8 cellular contexts compared by ENCODE assay signal in the genomic region with DNA sequence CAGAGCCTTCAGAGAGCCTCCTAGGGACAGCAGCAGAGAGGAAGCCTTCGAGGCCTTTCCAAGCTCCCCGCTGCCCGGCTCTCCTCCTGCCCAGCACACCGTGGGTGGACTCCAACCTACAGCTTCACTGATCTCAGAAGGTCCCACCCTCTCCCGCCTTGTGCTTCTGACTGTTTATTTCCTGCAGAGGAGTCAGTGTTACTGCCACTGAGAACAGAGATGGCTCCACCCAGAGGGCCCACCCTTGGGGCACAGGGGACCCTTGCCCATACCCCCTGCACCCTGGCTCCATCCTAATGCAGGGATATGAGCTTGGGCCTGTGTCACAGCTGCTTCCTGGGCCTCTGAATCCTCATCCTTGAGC. TPM values are rescaled to one million over a fixed set of nuclear protein-coding genes. Genes with fewer than 3 reads are reported as not detected.
DNase-seq lines count a peak whose midpoint lies in the region; ATAC-seq and TF ChIP-seq lines count a peak whose summit lies in the region.

No MANE protein-coding gene starts in this region.

- H3K4me3 Mint-ChIP-seq in T-helper 1 cell treated with Interleukin-12 subunit alpha and Interleukin-12 subunit beta and Interleukin-4 antibody, amounts not matched to agents 30 μg/mL and 1 μg/mL, for 36 hours: peak overlapping the region; percentile 78

- H3K4me2 ChIP-seq in BLaER1 treated with 17β-estradiol and CSF1 and Interleukin-3, amounts not matched to agents 10 nM and 100 nM: peak overlapping the region; percentile 71 to 89 (median 85)
- no peak overlapping the region for H3K4me2 ChIP-seq in osteoblast (ENCODE audit: insufficient read depth, low read length)

- CTCF ChIA-PET in A673 (lab: Charles Lee): no interaction called here

- H3K27ac ChIP-seq in BLaER1 treated with 17β-estradiol and CSF1 and Interleukin-3, amounts not matched to agents 10 nM and 100 nM: peak overlapping the region in 10 of 11 experiments; percentile 4 to 81 (median 64); a peak in 15 of 22 replicates
- H3K27ac ChIP-seq in duodenal mucosa (ENCODE audit: low read depth, low read length) (peak overlapping the region; percentile 90), osteoblast (ENCODE audit: low read depth, low read length) (peak overlapping the region; percentile 37), A673 (ENCODE audit: low read depth, low read length, poor library complexity, severe bottlenecking) (no peak overlapping the region)

- POLR2A ChIA-PET in A673 (lab: Charles Lee; ENCODE audit: low non-redundant PET): no interaction called here

- H3K36me3 Mint-ChIP-seq in T-helper 1 cell treated with Interleukin-12 subunit alpha and Interleukin-12 subunit beta and Interleukin-4 antibody, amounts not matched to agents 30 μg/mL and 1 μg/mL, for 36 hours (ENCODE audit: low read depth): no peaks in the 10 kb centered on the region

- H3K4me1 ChIP-seq in BLaER1 treated with 17β-estradiol and CSF1 and Interleukin-3, amounts not matched to agents 10 nM and 100 nM: peaks cover 51 to 88% (median 59%) of the 10 kb centered on the region in 10 experiments
- H3K4me1 ChIP-seq in duodenal mucosa (ENCODE audit: control insufficient read depth in 1 of 2, insufficient read depth in 2 of 2, low read length in 2 of 2): peaks cover 69 to 88% of the 10 kb centered on the region in 2 donors
- peaks cover 17% of the 10 kb centered on the region for H3K4me1 ChIP-seq in osteoblast (ENCODE audit: insufficient read depth, low read length)
- peaks cover 6% of the 10 kb centered on the region for H3K4me1 ChIP-seq in A673 (ENCODE audit: insufficient read depth, low read length, poor library complexity, severe bottlenecking)

- H4K20me1 ChIP-seq in BLaER1 treated with 17β-estradiol and CSF1 and Interleukin-3, amounts not matched to agents 10 nM and 100 nM: no peaks in the 10 kb centered on the region
- H4K20me1 ChIP-seq in osteoblast (ENCODE audit: insufficient read depth, low read length): no peaks in the 10 kb centered on the region

- peak overlapping the region; percentile 96 for H3K27ac Mint-ChIP-seq in T-helper 1 cell treated with Interleukin-12 subunit alpha and Interleukin-12 subunit beta and Interleukin-4 antibody, amounts not matched to agents 30 μg/mL and 1 μg/mL, for 36 hours

- H2AFZ ChIP-seq in osteoblast (ENCODE audit: low read length): peak overlapping the region; percentile 75

- no peak for ATAC-seq in GM18517 (IDR thresholded peaks at IDR 0.05; ENCODE audit: unreplicated experiment)

- H3K9me3 Mint-ChIP-seq in T-helper 1 cell treated with Interleukin-12 subunit alpha and Interleukin-12 subunit beta and Interleukin-4 antibody, amounts not matched to agents 30 μg/mL and 1 μg/mL, for 36 hours: no peaks in the 10 kb centered on the region

- DNase-seq in osteoblast (ENCODE audit: insufficient read length, low spot score, missing footprints) (peak; percentile 80), NCI-H2171 treated with DMSO at 0.1 percent for 48 hours (lab: John Stamatoyannopoulos, UW) (no peak), A673 (ENCODE audit: low spot score) (no peak), NCI-H146 treated with DMSO at 0.1 percent for 48 hours (lab: John Stamatoyannopoulos, UW; ENCODE audit: unreplicated experiment) (no peak)

- no peaks in the 10 kb centered on the region for H3K27me3 Mint-ChIP-seq in T-helper 1 cell treated with Interleukin-12 subunit alpha and Interleukin-12 subunit beta and Interleukin-4 antibody, amounts not matched to agents 30 μg/mL and 1 μg/mL, for 36 hours (ENCODE audit: low read depth)

- no peaks in the 10 kb centered on the region for H3K9me3 ChIP-seq in BLaER1 treated with 17β-estradiol and CSF1 and Interleukin-3, amounts not matched to agents 10 nM and 100 nM (replicated peaks in 1 of 11)
- no peaks in the 10 kb centered on the region for H3K9me3 ChIP-seq in duodenal mucosa (ENCODE audit: control insufficient read depth in 1 of 2, low read length in 2 of 2)
- no peaks in the 10 kb centered on the region for H3K9me3 ChIP-seq in osteoblast (ENCODE audit: low read depth, low read length)
- H3K9me3 ChIP-seq in A673 (ENCODE audit: low read depth, low read length, poor library complexity, severe bottlenecking): no peaks in the 10 kb centered on the region

- no peaks in the 10 kb centered on the region for H3K27me3 ChIP-seq in BLaER1 treated with 17β-estradiol and CSF1 and Interleukin-3, amounts not matched to agents 10 nM and 100 nM
- H3K27me3 ChIP-seq in duodenal mucosa (ENCODE audit: control insufficient read depth in 1 of 2, insufficient read depth in 2 of 2, low read length in 2 of 2): no peaks in the 10 kb centered on the region
- H3K27me3 ChIP-seq in osteoblast (ENCODE audit: insufficient read depth, low read length): no peaks in the 10 kb centered on the region
- H3K27me3 ChIP-seq in A673 (replicated peaks; ENCODE audit: insufficient read depth, low read depth, low read length, poor library complexity): no peaks in the 10 kb centered on the region

- no peaks in the 10 kb centered on the region for H3K79me2 ChIP-seq in osteoblast (ENCODE audit: insufficient read depth, low read length)

- H3K4me1 Mint-ChIP-seq in T-helper 1 cell treated with Interleukin-12 subunit alpha and Interleukin-12 subunit beta and Interleukin-4 antibody, amounts not matched to agents 30 μg/mL and 1 μg/mL, for 36 hours (ENCODE audit: low read depth): peaks cover 30% of the 10 kb centered on the region

- TF ChIP-seq CTCF in osteoblast (IDR thresholded peaks at IDR 0.05; ENCODE audit: extremely low read depth, low read depth, low read length) (no peak), A673 (conservative IDR thresholded peaks at IDR 0.05; ENCODE audit: low read depth, low read length) (no peak)

- no peaks in the 10 kb centered on the region for H3K36me3 ChIP-seq in BLaER1 treated with 17β-estradiol and CSF1 and Interleukin-3, amounts not matched to agents 10 nM and 100 nM
- no peaks in the 10 kb centered on the region for H3K36me3 ChIP-seq in duodenal mucosa (ENCODE audit: control insufficient read depth in 1 of 2, insufficient read depth in 2 of 2, low read length in 2 of 2)
- H3K36me3 ChIP-seq in osteoblast (ENCODE audit: insufficient read depth, low read length): no peaks in the 10 kb centered on the region
- H3K36me3 ChIP-seq in A673 (ENCODE audit: insufficient read depth, low read length, poor library complexity, severe bottlenecking): no peaks in the 10 kb centered on the region

- intact Hi-C loops in A673 (cut with micrococcal nuclease; ENCODE audit: unreplicated experiment): no loop called here

- H3K9ac ChIP-seq in BLaER1 treated with 17β-estradiol and CSF1 and Interleukin-3, amounts not matched to agents 10 nM and 100 nM: peak overlapping the region in 8 of 11 experiments; percentile 7 to 67 (median 40); a peak in 12 of 22 replicates
- peak overlapping the region; percentile 12 to 70 for H3K9ac ChIP-seq in duodenal mucosa (ENCODE audit: low read depth in 1 of 2, low read length in 2 of 2)

- BruUV-seq in A673 (replicated peaks; lab: Mats Ljungman, UMichigan): no TSS peak

- H3K4me3 ChIP-seq in BLaER1 treated with 17β-estradiol and CSF1 and Interleukin-3, amounts not matched to agents 10 nM and 100 nM: peak overlapping the region in 1 of 10 experiments; percentile 36; a peak in 2 of 20 replicates
- H3K4me3 ChIP-seq in duodenal mucosa (ENCODE audit: low read depth in 1 of 2, low read length in 2 of 2): no peak overlapping the region
- H3K4me3 ChIP-seq in osteoblast (ENCODE audit: insufficient read depth, low read length): no peak overlapping the region
- no peak overlapping the region for H3K4me3 ChIP-seq in A673 (ENCODE audit: low read depth, low read length, poor library complexity, severe bottlenecking)

RNA-seq across cellular contexts. Expression of gene TOB1, which starts 52.8 kb away (rescaled TPM):
- total RNA-seq in osteoblast (18.8 and 21.5 TPM in 2 replicates), A673 (2021) (19.3 and 24.4 TPM in 2 replicates)
